Comparison of ENCODE assay signal across 8 cellular contexts in genomic region chr18:75247041-75247551, GRCh38. TPM values are rescaled to one million over a fixed set of nuclear protein-coding genes. Genes with fewer than 3 reads are reported as not detected.
A peak's percentile ranks its signal among the peaks of the same experiment; 100 is the strongest.
DNase-seq lines count a peak whose midpoint lies in the region; TF ChIP-seq lines count a peak whose summit lies in the region.

No MANE protein-coding gene starts in this region.

- CTCF ChIA-PET in A673 (lab: Charles Lee) = no interaction called here

- intact Hi-C loops in A673 (cut with micrococcal nuclease; ENCODE audit: unreplicated experiment) = no loop called here

- H3K36me3 Mint-ChIP-seq in brain = peaks cover 11% of the 10 kb centered on the region

- BruUV-seq in A673 (replicated peaks; lab: Mats Ljungman, UMichigan) = no TSS peak

- H3K4me3 Mint-ChIP-seq in brain = peak overlapping the region; percentile 36 to 87 (median 75)

- peak overlapping the region; percentile 15; the same call in 1 of the 2 replicates for H3K4me2 ChIP-seq in KMS-11

- no peak overlapping the region for H3K9ac ChIP-seq in KMS-11

- H3K4me1 ChIP-seq in A673 (ENCODE audit: insufficient read depth, low read length, poor library complexity, severe bottlenecking) (no peaks in the 10 kb centered on the region), KMS-11 (ENCODE audit: low read depth, poor library complexity, severe bottlenecking) (peaks cover 11% of the 10 kb centered on the region)

- H4K20me1 ChIP-seq in KMS-11 (ENCODE audit: insufficient read depth) = no peaks in the 10 kb centered on the region

- H3K27me3 ChIP-seq in A673 (replicated peaks; ENCODE audit: insufficient read depth, low read depth, low read length, poor library complexity) = no peaks in the 10 kb centered on the region
- no peaks in the 10 kb centered on the region for H3K27me3 ChIP-seq in KMS-11 (ENCODE audit: insufficient read depth, low read depth)

- peaks cover 4% of the 10 kb centered on the region for H3K27me3 Mint-ChIP-seq in brain

- no peak overlapping the region for H3K27ac ChIP-seq in A673 (ENCODE audit: low read depth, low read length, poor library complexity, severe bottlenecking)
- H3K27ac ChIP-seq in KMS-11 = no peak overlapping the region

- H3K9me3 ChIP-seq in A673 (ENCODE audit: low read depth, low read length, poor library complexity, severe bottlenecking) = no peaks in the 10 kb centered on the region

- H3K4me3 ChIP-seq in A673 (ENCODE audit: low read depth, low read length, poor library complexity, severe bottlenecking) (peak overlapping the region; percentile 27), KMS-11 (IDR thresholded peaks at IDR 0.05; ENCODE audit: insufficient read depth, low read depth, low read length) (no peak overlapping the region)

- H3K79me2 ChIP-seq in KMS-11 (ENCODE audit: insufficient read depth, low read depth) = peaks cover 6% of the 10 kb centered on the region; the same call in 1 of the 2 replicates

- H3K9me3 Mint-ChIP-seq in brain = peaks cover 0 to 9% (median 2%) of the 10 kb centered on the region in 5 experiments

- DNase-seq in A673 (ENCODE audit: low spot score) (no peak), medulla oblongata (ENCODE audit: extremely low spot score) (peak; percentile 31), NCI-H146 (lab: John Stamatoyannopoulos, UW) (no peak), DMS 273 (lab: John Stamatoyannopoulos, UW; ENCODE audit: unreplicated experiment) (no peak), RKO (ENCODE audit: low spot score) (no peak), NCI-H345 (lab: John Stamatoyannopoulos, UW) (no peak)

- H3K36me3 ChIP-seq in A673 (ENCODE audit: insufficient read depth, low read length, poor library complexity, severe bottlenecking) = no peaks in the 10 kb centered on the region
- no peaks in the 10 kb centered on the region for H3K36me3 ChIP-seq in KMS-11 (ENCODE audit: insufficient read depth)

- H3K27ac Mint-ChIP-seq in brain = peak overlapping the region; percentile 65 to 98 (median 80)

- peaks cover 77% of the 10 kb centered on the region for H3K4me1 Mint-ChIP-seq in brain

- TF ChIP-seq CTCF in A673 (conservative IDR thresholded peaks at IDR 0.05; ENCODE audit: low read depth, low read length) (no peak), KMS-11 (conservative IDR thresholded peaks at IDR 0.05; ENCODE audit: low read depth, low read length) (no peak), brain (conservative IDR thresholded peaks at IDR 0.05) (no peak)

- POLR2A ChIA-PET in A673 (lab: Charles Lee; ENCODE audit: low non-redundant PET) = no interaction called here

- H2AFZ ChIP-seq in KMS-11 (ENCODE audit: low read depth) = no peak overlapping the region

RNA-seq across cellular contexts. Expression of gene TSHZ1, which starts 36.5 kb away (rescaled TPM):
- 1.8 and 3.6 TPM in 2 replicates for total RNA-seq in A673 (2021)
- polyA plus RNA-seq in brain (ENCODE audit: insufficient read depth, low read depth, low replicate concordance) = 35.6 TPM

RNA-seq across cellular contexts. Expression of gene PTGR3, which starts 38.2 kb away (rescaled TPM):
- total RNA-seq in A673 (2021) = 6.9 and 7.4 TPM in 2 replicates
- polyA plus RNA-seq in brain (ENCODE audit: insufficient read depth, low read depth, low replicate concordance) = 30.8 TPM
